Comparison of ENCODE assay signal across 11 cellular contexts in the genomic region with DNA sequence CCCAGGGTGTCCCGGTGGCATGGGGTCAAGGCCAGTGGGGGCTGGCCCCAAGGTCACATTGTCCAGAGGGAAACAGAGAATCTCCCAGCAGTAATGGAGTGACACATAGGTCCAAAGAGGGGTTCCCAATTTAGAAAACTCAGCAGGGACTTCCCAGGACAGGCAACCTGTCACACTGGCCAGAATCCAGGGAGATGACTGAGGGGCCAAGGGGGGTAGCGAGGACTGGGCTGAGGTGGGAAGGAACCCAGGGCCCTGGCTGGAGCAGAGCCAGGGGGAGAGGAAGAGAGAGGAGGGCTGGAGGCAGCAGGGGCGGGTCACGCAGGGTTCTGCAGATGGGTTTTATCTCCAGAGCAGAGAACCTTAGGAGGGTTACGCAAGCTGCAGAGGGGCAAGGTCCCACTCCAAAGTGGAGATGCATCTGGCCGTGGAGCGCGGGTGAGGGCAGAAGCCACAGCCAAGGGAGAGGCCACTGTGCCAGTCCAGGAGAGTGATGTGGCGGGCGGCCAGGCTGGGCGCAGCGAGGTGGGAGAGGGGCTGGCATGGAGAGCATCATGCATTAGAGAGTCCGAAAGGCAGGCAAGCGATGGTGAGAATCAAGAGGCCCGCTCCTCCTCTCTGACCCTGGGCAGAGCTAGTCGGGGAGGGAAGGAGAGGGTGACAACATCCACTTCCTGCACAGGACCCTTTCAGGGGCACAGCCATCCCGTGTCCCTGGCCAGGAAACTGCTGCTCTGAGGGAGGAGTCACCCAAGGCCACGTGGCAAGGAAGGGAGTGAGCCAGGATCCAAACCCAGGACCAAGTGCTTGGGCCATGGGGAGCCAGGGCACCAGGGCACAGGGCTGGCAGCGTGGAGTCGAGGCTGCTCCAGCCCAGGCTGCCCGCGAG. TPM values are rescaled to one million over a fixed set of nuclear protein-coding genes. Genes with fewer than 3 reads are reported as not detected.
A peak's percentile ranks its signal among the peaks of the same experiment; 100 is the strongest.
DNase-seq lines count a peak whose midpoint lies in the region; ATAC-seq and TF ChIP-seq lines count a peak whose summit lies in the region.
"Had no signal": no experiment of that assay in that cellular context is flagged by ENCODE, and none has a peak within 500 bp of the region (broad histone marks: within the 10 kb centered on the region; RNA-seq: fewer than 3 reads in every experiment).

No MANE protein-coding gene starts in this region.

- dilution Hi-C loops in mammary epithelial cell (cut with HindIII; ENCODE audit: low sequenced_read_pairs): no loop called here

- no peak for TF ChIP-seq CTCF in breast epithelium (IDR thresholded peaks at IDR 0.05)
- no peak for TF ChIP-seq CTCF in mammary epithelial cell (conservative IDR thresholded peaks at IDR 0.05 in 1 of 2, IDR thresholded peaks at IDR 0.05 in 1 of 2; ENCODE audit: extremely low read depth in 1 of 2, insufficient read depth in 1 of 2, low read depth in 1 of 2, low read length in 2 of 2)
- no peak for TF ChIP-seq CTCF in mesothelial cell of epicardium (IDR thresholded peaks at IDR 0.05; ENCODE audit: unreplicated experiment)

- in situ Hi-C loops in mammary epithelial cell (cut with MboI; ENCODE audit: low sequenced_read_pairs in 2 of 2): no loop called here

- H3K27me3 ChIP-seq in breast epithelium: no peaks in the 10 kb centered on the region
- no peaks in the 10 kb centered on the region for H3K27me3 ChIP-seq in mammary epithelial cell (ENCODE audit: insufficient read depth, low read length)

- no peak for DNase-seq in breast epithelium (ENCODE audit: low spot score in 2 of 2)
- DNase-seq in mammary epithelial cell: no peak
- DNase-seq in cerebellum (ENCODE audit: low spot score): peak; percentile 48
- DNase-seq in mesothelial cell of epicardium (ENCODE audit: low spot score in 2 of 2, unreplicated experiment in 2 of 2): no peak
- no peak for DNase-seq in AG08396 (ENCODE audit: low spot score)
- no peak for DNase-seq in COLO668 (lab: John Stamatoyannopoulos, UW; ENCODE audit: unreplicated experiment)
- DNase-seq: activated CD4-positive, alpha-beta memory T cell treated with anti-CD3 and anti-CD28 coated beads for 36 hours; NCI-H526 had no signal

- H3K4me1 Mint-ChIP-seq in mesothelial cell of epicardium: peaks cover 42% of the 10 kb centered on the region

- no peak for TF ChIP-seq POLR2A in breast epithelium (IDR thresholded peaks at IDR 0.05)

- 54% methylated on average over 10 of the region's 22 CpGs for WGBS in mammary epithelial cell (ENCODE audit: low coverage, missing lambda C conversion rate)

- intact Hi-C loops in breast epithelium (cut with DNase I; ENCODE audit: low total_unique reads): no loop called here
- intact Hi-C loops in mammary epithelial cell (cut with micrococcal nuclease): no loop called here

- CTCF ChIA-PET in mammary epithelial cell (lab: Charles Lee; ENCODE audit: low non-redundant PET): no interaction called here

- H3K4me1 ChIP-seq in breast epithelium (peaks cover 28 to 36% of the 10 kb centered on the region in 2 donors), mammary epithelial cell (ENCODE audit: insufficient read depth, low read length) (peaks cover 25% of the 10 kb centered on the region)

- ATAC-seq in HG03442 (IDR thresholded peaks at IDR 0.05; ENCODE audit: unreplicated experiment) (no peak), HG02588 (IDR thresholded peaks at IDR 0.05; ENCODE audit: unreplicated experiment) (no peak)

- no peaks in the 10 kb centered on the region for H3K27me3 Mint-ChIP-seq in mesothelial cell of epicardium (ENCODE audit: low read depth)
- H3K27me3 Mint-ChIP-seq: activated CD4-positive, alpha-beta memory T cell treated with anti-CD3 and anti-CD28 coated beads for 36 hours had no signal

- H3K4me3 ChIP-seq in breast epithelium: peak overlapping the region in 1 of 3 donors; percentile 51
- no peak overlapping the region for H3K4me3 ChIP-seq in mammary epithelial cell (replicated peaks in 1 of 3; ENCODE audit: insufficient read depth in 1 of 3, low read depth in 2 of 3, low read length in 3 of 3)
- H3K4me3 ChIP-seq: lung had no signal

- H3K9ac ChIP-seq in mammary epithelial cell (ENCODE audit: insufficient read depth, low read length): no peak overlapping the region

- no peaks in the 10 kb centered on the region for H3K9me3 ChIP-seq in breast epithelium
- no peaks in the 10 kb centered on the region for H3K9me3 ChIP-seq in mammary epithelial cell (replicated peaks; ENCODE audit: insufficient read depth, low read length)

- H3K4me3 Mint-ChIP-seq in mesothelial cell of epicardium: no peak overlapping the region
- H3K4me3 Mint-ChIP-seq: activated CD4-positive, alpha-beta memory T cell treated with anti-CD3 and anti-CD28 coated beads for 36 hours had no signal

- peak overlapping the region; percentile 65 to 84 for H3K27ac ChIP-seq in breast epithelium
- H3K27ac ChIP-seq in mammary epithelial cell (ENCODE audit: insufficient read depth, low read depth, low read length): no peak overlapping the region

- peaks cover 90% of the 10 kb centered on the region for H3K79me2 ChIP-seq in mammary epithelial cell (ENCODE audit: insufficient read depth, low read length)

- H2AFZ ChIP-seq in mammary epithelial cell (ENCODE audit: low read depth, low read length): no peak overlapping the region

- H3K36me3 Mint-ChIP-seq in mesothelial cell of epicardium: peaks cover 7% of the 10 kb centered on the region

- H3K27ac Mint-ChIP-seq in mesothelial cell of epicardium: peak overlapping the region; percentile 81
- H3K27ac Mint-ChIP-seq: activated CD4-positive, alpha-beta memory T cell treated with anti-CD3 and anti-CD28 coated beads for 36 hours had no signal

- BruUV-seq in mammary epithelial cell (replicated peaks; lab: Mats Ljungman, UMichigan): no TSS peak

- H4K20me1 ChIP-seq in mammary epithelial cell (ENCODE audit: insufficient read depth, low read length): peaks cover 10% of the 10 kb centered on the region

- no peaks in the 10 kb centered on the region for H3K36me3 ChIP-seq in breast epithelium
- no peaks in the 10 kb centered on the region for H3K36me3 ChIP-seq in mammary epithelial cell (ENCODE audit: insufficient read depth, low read length)

- no peak overlapping the region for H3K4me2 ChIP-seq in mammary epithelial cell (ENCODE audit: insufficient read depth, low read depth, low read length)

- no peaks in the 10 kb centered on the region for H3K9me3 Mint-ChIP-seq in mesothelial cell of epicardium
- H3K9me3 Mint-ChIP-seq: activated CD4-positive, alpha-beta memory T cell treated with anti-CD3 and anti-CD28 coated beads for 36 hours had no signal

RNA-seq across cellular contexts. Expression of gene NCOR2, which starts 29.0 kb away (rescaled TPM):
- total RNA-seq in breast epithelium (10 to 100 TPM; 58.4 to 83.9 (median 71.7) TPM), mammary epithelial cell (100 to 1,000 TPM in 1 of 2 donors, 10 to 100 TPM in 1; 70.5 to 158 TPM), cerebellum (34.7 TPM), mesothelial cell of epicardium (316 to 336 TPM (median 331 TPM) in 3 replicates)
- polyA plus RNA-seq in mammary epithelial cell: 18.9 TPM
- 117 TPM for polyA minus RNA-seq in mammary epithelial cell
